In genomic region chr3:54240319-54240718, GRCh38 we compare ENCODE assay signal across 1 cellular context.
TF ChIP-seq lines count a peak whose summit lies in the region.

No MANE protein-coding gene starts in this region.

TF ChIP-seq in GM23338, 12 proteins besides CTCF, POLR2A, EP300 and RAD21 (continued from another document):
- TF ChIP-seq ZNF462 (CRISPR knock-in tag; IDR thresholded peaks at IDR 0.05) (no peak), EZH2phosphoT487 (IDR thresholded peaks at IDR 0.05; ENCODE audit: unreplicated experiment) (no peak), POLR2AphosphoS5 (IDR thresholded peaks at IDR 0.05; ENCODE audit: low read depth) (no peak)
